23 cellular contexts compared by ENCODE assay signal in the genomic region with DNA sequence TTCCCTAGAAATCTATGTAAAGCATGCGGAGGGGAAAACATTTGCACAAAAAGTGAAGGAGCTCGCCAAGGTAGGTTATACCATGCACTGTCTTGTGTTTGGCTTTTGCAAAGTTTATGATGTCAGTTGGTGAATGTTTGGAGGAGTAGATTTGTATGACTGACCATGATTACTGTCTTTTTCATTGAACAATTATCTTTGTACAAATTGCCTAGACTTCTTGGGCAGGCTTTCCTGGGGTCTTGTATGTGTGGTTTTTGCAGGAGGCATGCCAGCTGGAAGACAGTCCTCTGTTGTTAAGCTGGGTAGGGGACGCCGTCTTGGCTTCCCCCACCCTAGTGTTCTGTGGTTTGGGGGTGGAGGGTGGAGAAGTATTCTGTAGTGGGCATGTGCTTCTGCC.
DNase-seq lines count a peak whose midpoint lies in the region; ATAC-seq and TF ChIP-seq lines count a peak whose summit lies in the region.
"Had no signal": no experiment of that assay in that cellular context is flagged by ENCODE, and none has a peak within 500 bp of the region (broad histone marks: within the 10 kb centered on the region; RNA-seq: fewer than 3 reads in every experiment).

No MANE protein-coding gene starts in this region.

- H3K9me3 ChIP-seq in HCT116 (ENCODE audit: control insufficient read depth in 1 of 2, insufficient read depth in 1 of 2, low read depth in 1 of 2, low read length in 2 of 2) (no peaks in the 10 kb centered on the region), iPS-20b (ENCODE audit: insufficient read depth, low read depth, low read length) (no peaks in the 10 kb centered on the region), smooth muscle cell (replicated peaks; ENCODE audit: low read depth) (no peaks in the 10 kb centered on the region), vagina (no peaks in the 10 kb centered on the region)
- H3K9me3 ChIP-seq: body of pancreas, heart right ventricle, MG63, neutrophil, SJCRH30, transverse colon had no signal

- H3K27me3 ChIP-seq in HCT116 (ENCODE audit: insufficient read depth, low read length) (peaks cover 80% of the 10 kb centered on the region), iPS-20b (ENCODE audit: insufficient read depth, low read length) (peaks cover 54% of the 10 kb centered on the region), smooth muscle cell (ENCODE audit: low read depth) (peaks cover 36% of the 10 kb centered on the region), vagina (no peaks in the 10 kb centered on the region)

- POLR2A ChIA-PET in HCT116 (lab: Charles Lee) = no interaction called here

- H3K9ac ChIP-seq in HCT116 (ENCODE audit: low read length) = no peak overlapping the region
- H3K9ac ChIP-seq in iPS-20b (ENCODE audit: low read depth, low read length) = peak overlapping the region; percentile 45; the same call in 1 of the 2 replicates
- H3K9ac ChIP-seq in smooth muscle cell (ENCODE audit: low read depth) = no peak overlapping the region

- no peaks in the 10 kb centered on the region for H3K9me2 ChIP-seq in HCT116 (ENCODE audit: insufficient read depth)

- H3K27ac ChIP-seq in HCT116 (ENCODE audit: low read depth, low read length) (no peak overlapping the region), iPS-20b (ENCODE audit: low read length) (no peak overlapping the region), smooth muscle cell (ENCODE audit: low read depth) (no peak overlapping the region), vagina (no peak overlapping the region)
- H3K27ac ChIP-seq: body of pancreas, coronary artery, heart right ventricle, neutrophil, SJCRH30, transverse colon, VCaP had no signal

- H3K4me2 ChIP-seq in HCT116 (ENCODE audit: low read length) (no peak overlapping the region), smooth muscle cell (peak overlapping the region; percentile 11)

- H4K20me1 ChIP-seq in HCT116 (ENCODE audit: insufficient read depth) = no peaks in the 10 kb centered on the region
- no peaks in the 10 kb centered on the region for H4K20me1 ChIP-seq in smooth muscle cell (ENCODE audit: low read depth)

- peaks cover 75% of the 10 kb centered on the region for H3K4me1 Mint-ChIP-seq in brain
- H3K4me1 Mint-ChIP-seq: B cell had no signal

- H3K27ac Mint-ChIP-seq in brain = peak overlapping the region; percentile 6 to 98 (median 95)
- H3K27ac Mint-ChIP-seq: activated naive CD8-positive, alpha-beta T cell treated with anti-CD3 and anti-CD28 coated beads, Interleukin-2, amount 10 ng/mL, durations not matched to agents 7 days and 5 days; B cell; stimulated activated naive CD8-positive, alpha-beta T cell treated with anti-CD3 and anti-CD28 coated beads, Interleukin-15, amount 100 ng/mL, for 72 hours; T-helper 17 cell had no signal

- no TSS peak for BruUV-seq in HCT116 (replicated peaks; lab: Mats Ljungman, UMichigan)

- peaks cover 0 to 2% (median 0%) of the 10 kb centered on the region in 5 experiments for H3K9me3 Mint-ChIP-seq in brain
- H3K9me3 Mint-ChIP-seq: activated naive CD8-positive, alpha-beta T cell treated with anti-CD3 and anti-CD28 coated beads, Interleukin-2, amount 10 ng/mL, durations not matched to agents 7 days and 5 days; stimulated activated naive CD8-positive, alpha-beta T cell treated with anti-CD3 and anti-CD28 coated beads, Interleukin-15, amount 100 ng/mL, for 72 hours had no signal

- H3K4me3 Mint-ChIP-seq in brain = peak overlapping the region; percentile 83 to 90 (median 88)
- H3K4me3 Mint-ChIP-seq: activated naive CD8-positive, alpha-beta T cell treated with anti-CD3 and anti-CD28 coated beads, Interleukin-2, amount 10 ng/mL, durations not matched to agents 7 days and 5 days; B cell; T-helper 17 cell had no signal

- RAD21 ChIA-PET in HCT116 (lab: Charles Lee; ENCODE audit: low non-redundant PET in 1 of 2, low total read pairs in 2 of 2, uncharacterized antibody in 2 of 2, unreplicated experiment in 2 of 2) = no interaction called here

- intact Hi-C loops in HCT116 (cut with micrococcal nuclease) = no loop called here
- intact Hi-C loops in vagina (cut with DNase I) = no loop called here

- ATAC-seq in HCT116 = no peak
- ATAC-seq in GM19035 (IDR thresholded peaks at IDR 0.05; ENCODE audit: unreplicated experiment) = no peak
- no peak for ATAC-seq in HG02870 (IDR thresholded peaks at IDR 0.05; ENCODE audit: unreplicated experiment)
- ATAC-seq: body of pancreas; stimulated activated naive CD8-positive, alpha-beta T cell treated with anti-CD3 and anti-CD28 coated beads, Interleukin-15, amount 100 ng/mL, for 72 hours; T-helper 17 cell had no signal

- CTCF ChIA-PET in HCT116 (lab: Charles Lee) = interaction anchor here (2.4 kb wide), 1 partner anchor 10 kb away, joined by 11 read pairs; no protein-coding TSS in a partner anchor

- H3K36me3 ChIP-seq in HCT116 (ENCODE audit: control insufficient read depth in 1 of 2, insufficient read depth in 2 of 2, low read length in 2 of 2) (no peaks in the 10 kb centered on the region), iPS-20b (ENCODE audit: insufficient read depth, low read depth, low read length) (no peaks in the 10 kb centered on the region), smooth muscle cell (ENCODE audit: low read depth) (no peaks in the 10 kb centered on the region), vagina (no peaks in the 10 kb centered on the region)
- H3K36me3 ChIP-seq: heart right ventricle, MG63, neutrophil, SJCRH30, transverse colon had no signal

- no peak for TF ChIP-seq POLR2A in HCT116 (IDR thresholded peaks at IDR 0.05; ENCODE audit: borderline replicate concordance, extremely low read depth, insufficient read depth, insufficient read length)
- TF ChIP-seq POLR2A in vagina (IDR thresholded peaks at IDR 0.05) = no peak

- no peaks in the 10 kb centered on the region for H3K36me3 Mint-ChIP-seq in brain
- H3K36me3 Mint-ChIP-seq: activated naive CD8-positive, alpha-beta T cell treated with anti-CD3 and anti-CD28 coated beads, Interleukin-2, amount 10 ng/mL, durations not matched to agents 7 days and 5 days had no signal

- 13% methylated on average over 4 of the region's 4 CpGs for WGBS in smooth muscle cell (ENCODE audit: low lambda C conversion rate)

- H3F3A ChIP-seq in smooth muscle cell (ENCODE audit: low read depth) = no peaks in the 10 kb centered on the region

- no peak overlapping the region for H2AFZ ChIP-seq in HCT116 (ENCODE audit: low read depth, low read length, poor library complexity, severe bottlenecking)
- H2AFZ ChIP-seq in smooth muscle cell (ENCODE audit: low read depth) = no peak overlapping the region

- TF ChIP-seq RAD21 in HCT116 (IDR thresholded peaks at IDR 0.05; ENCODE audit: low read depth) = no peak

- H3K4me1 ChIP-seq in HCT116 (ENCODE audit: control insufficient read depth in 1 of 2, insufficient read depth in 2 of 2, low read length in 2 of 2) (no peaks in the 10 kb centered on the region), iPS-20b (ENCODE audit: insufficient read depth, low read length) (peaks cover 34% of the 10 kb centered on the region), smooth muscle cell (ENCODE audit: low read depth) (peaks cover 29% of the 10 kb centered on the region), vagina (no peaks in the 10 kb centered on the region)
- H3K4me1 ChIP-seq: SJCRH30 had no signal

- TF ChIP-seq CTCF in HCT116 (IDR thresholded peaks at IDR 0.05 in 2 of 3, conservative IDR thresholded peaks at IDR 0.05 in 1 of 3; ENCODE audit: borderline replicate concordance in 1 of 3, insufficient read depth in 1 of 3, low read depth in 2 of 3, low read length in 2 of 3) = no peak
- no peak for TF ChIP-seq CTCF in brain (conservative IDR thresholded peaks at IDR 0.05)
- TF ChIP-seq CTCF in smooth muscle cell (IDR thresholded peaks at IDR 0.05; ENCODE audit: borderline replicate concordance, insufficient read depth, poor library complexity, severe bottlenecking) = no peak
- TF ChIP-seq CTCF in vagina (IDR thresholded peaks at IDR 0.05) = no peak

- DNase-seq in HCT116 (ENCODE audit: low read depth, low spot score) (no peak), smooth muscle cell (lab: John Stamatoyannopoulos, UW; ENCODE audit: unreplicated experiment) (no peak), vagina (ENCODE audit: extremely low spot score in 2 of 2) (no peak)
- DNase-seq: activated CD8-positive, alpha-beta memory T cell treated with anti-CD3 and anti-CD28 coated beads, Interleukin-2, amount 50 U/mL, for 48 hours; activated naive CD8-positive, alpha-beta T cell treated with anti-CD3 and anti-CD28 coated beads, Interleukin-2, amount 10 ng/mL, durations not matched to agents 7 days and 5 days; body of pancreas; heart right ventricle; IMR-90; MG63; NCI-H1417 treated with DMSO at 0.1 percent for 48 hours; SJCRH30; stimulated activated CD4-positive, alpha-beta T cell treated with anti-CD3 and anti-CD28 coated beads, Interleukin-4, amount 100 ng/mL, for 24 hours; stimulated activated naive CD8-positive, alpha-beta T cell treated with anti-CD3 and anti-CD28 coated beads, Interleukin-15, amount 100 ng/mL, for 72 hours; T-helper 17 cell; transverse colon had no signal

- H3K27me3 Mint-ChIP-seq in brain = peaks cover 9% of the 10 kb centered on the region

- H3K79me2 ChIP-seq in HCT116 (ENCODE audit: insufficient read depth, low read length) (no peaks in the 10 kb centered on the region), smooth muscle cell (ENCODE audit: low read depth) (no peaks in the 10 kb centered on the region)

- no peak overlapping the region for H3K4me3 ChIP-seq in HCT116 (replicated peaks in 1 of 2; ENCODE audit: low read depth in 1 of 2, low read length in 2 of 2)
- peak overlapping the region; percentile 63 for H3K4me3 ChIP-seq in iPS-20b (ENCODE audit: low read length)
- H3K4me3 ChIP-seq in smooth muscle cell = no peak overlapping the region
- H3K4me3 ChIP-seq in vagina = no peak overlapping the region
- H3K4me3 ChIP-seq: body of pancreas, coronary artery, heart right ventricle, MG63, SJCRH30, transverse colon had no signal

TF ChIP-seq in HCT116, 20 proteins besides CTCF, POLR2A, EP300 and RAD21:
- TF ChIP-seq ZNF274 (IDR thresholded peaks at IDR 0.05; ENCODE audit: low read depth, low read length) (no peak), EZH2phosphoT487 (IDR thresholded peaks at IDR 0.05; ENCODE audit: borderline replicate concordance) (0 out of 2 replicates have a peak, but pooled peaks have one; percentile 73)
